ENCODE assay signal across 8 cellular contexts in the genomic region with DNA sequence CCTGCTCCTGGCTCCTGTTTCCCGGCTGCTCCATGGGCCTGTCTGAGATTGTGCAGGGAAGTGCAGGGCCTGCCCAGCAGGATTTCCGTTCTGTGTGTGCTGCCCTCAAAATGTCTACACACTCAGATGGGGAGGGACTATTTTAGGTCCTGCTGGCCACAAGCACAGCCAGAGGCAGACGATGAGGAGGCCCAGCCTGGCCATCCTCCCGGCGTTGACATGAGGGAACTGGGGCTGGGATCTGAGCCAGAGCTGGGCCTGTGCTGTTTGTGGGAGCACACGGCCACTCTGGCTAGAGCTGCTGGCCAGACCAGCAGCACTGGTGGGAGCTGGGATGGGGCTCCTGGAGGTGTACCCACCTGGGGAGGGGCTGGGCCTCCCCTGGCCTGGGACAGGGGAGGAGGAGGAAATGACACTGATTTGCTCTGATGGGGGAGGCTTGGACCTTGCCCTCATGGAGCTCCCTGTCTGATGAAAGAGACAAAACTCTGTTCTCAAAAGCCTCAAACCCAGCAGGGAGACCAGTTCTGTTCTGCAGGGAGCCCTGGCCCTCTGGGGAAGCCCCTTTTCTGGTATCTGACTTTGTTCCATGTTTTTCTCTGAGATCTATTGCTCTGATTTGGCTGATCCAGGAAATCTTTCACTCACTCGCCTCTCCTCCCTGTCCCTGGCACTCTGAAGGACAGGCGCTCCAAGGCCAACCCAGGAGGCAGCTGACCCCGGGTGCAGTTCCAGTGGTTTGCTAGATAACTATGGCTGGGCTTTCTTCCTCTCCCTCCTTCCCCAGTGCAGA.
DNase-seq lines count a peak whose midpoint lies in the region; ATAC-seq and TF ChIP-seq lines count a peak whose summit lies in the region.

No MANE protein-coding gene starts in this region.

- H3K4me3 ChIP-seq in body of pancreas = no peak overlapping the region
- H3K4me3 ChIP-seq in right cardiac atrium (ENCODE audit: low read length) = no peak overlapping the region
- no peak overlapping the region for H3K4me3 ChIP-seq in rectal smooth muscle tissue (ENCODE audit: low read length)

- 42 to 48% methylated on average over 7 to 9 of the region's 9 CpGs for WGBS in body of pancreas, 2 donors
- 18% methylated on average over 9 of the region's 9 CpGs for WGBS in right cardiac atrium

- intact Hi-C loops in body of pancreas (cut with DNase I) (no loop called here), right cardiac atrium (cut with DNase I) (loop anchor here in 3 of 4 donors (5.0 to 10.0 kb wide), 2 partner anchors 92 to 180 kb away; no protein-coding TSS in a partner anchor)

- peaks cover 23% of the 10 kb centered on the region for H3K4me1 Mint-ChIP-seq in endothelial cell (ENCODE audit: unreplicated experiment)

- no peaks in the 10 kb centered on the region for H3K9me3 Mint-ChIP-seq in endothelial cell (ENCODE audit: unreplicated experiment)

- H3K27ac ChIP-seq in body of pancreas (peak overlapping the region in 2 of 4 donors; percentile 49 to 54), right cardiac atrium (ENCODE audit: low read length) (peak overlapping the region; percentile 82), rectal smooth muscle tissue (ENCODE audit: low read depth, low read length) (peak overlapping the region; percentile 15)

- no peak overlapping the region for H3K9ac ChIP-seq in rectal smooth muscle tissue (ENCODE audit: low read length)

- H3K27ac Mint-ChIP-seq in endothelial cell (ENCODE audit: unreplicated experiment) = no peak overlapping the region

- TF ChIP-seq POLR2A in body of pancreas (IDR thresholded peaks at IDR 0.05) = no peak

- H3K36me3 Mint-ChIP-seq in endothelial cell (ENCODE audit: low read depth, unreplicated experiment) = peaks cover 48% of the 10 kb centered on the region

- TF ChIP-seq CTCF in body of pancreas (IDR thresholded peaks at IDR 0.05) = no peak
- no peak for TF ChIP-seq CTCF in endothelial cell (IDR thresholded peaks at IDR 0.05; ENCODE audit: unreplicated experiment)

- peaks cover 31% of the 10 kb centered on the region for H3K27me3 Mint-ChIP-seq in endothelial cell (ENCODE audit: unreplicated experiment)

- H3K4me1 ChIP-seq in body of pancreas (peaks cover 11% of the 10 kb centered on the region), right cardiac atrium (ENCODE audit: control insufficient read depth, insufficient read depth, low read length) (peaks cover 26% of the 10 kb centered on the region), rectal smooth muscle tissue (ENCODE audit: control insufficient read depth, insufficient read depth, low read length) (peaks cover 7% of the 10 kb centered on the region)

- DNase-seq in EH (ENCODE audit: low read depth) (peak; percentile 70), body of pancreas (peak; percentile 27 to 55 (median 49)), right cardiac atrium (peak; percentile 94 to 98 (median 97)), SKM-1 treated with dmso at 0.1 percent for 144 hours (lab: John Stamatoyannopoulos, UW; ENCODE audit: unreplicated experiment) (no peak), endothelial cell (ENCODE audit: low spot score) (no peak)
- no peak for DNase-seq in central memory CD4-positive, alpha-beta T cell

- H3K9me3 ChIP-seq in body of pancreas (no peaks in the 10 kb centered on the region), right cardiac atrium (ENCODE audit: control insufficient read depth, low read length) (no peaks in the 10 kb centered on the region)

- no peaks in the 10 kb centered on the region for H3K27me3 ChIP-seq in body of pancreas
- H3K27me3 ChIP-seq in right cardiac atrium (ENCODE audit: control insufficient read depth, insufficient read depth) = no peaks in the 10 kb centered on the region
- no peaks in the 10 kb centered on the region for H3K27me3 ChIP-seq in rectal smooth muscle tissue (ENCODE audit: control insufficient read depth, insufficient read depth, low read length)

- H3K36me3 ChIP-seq in body of pancreas (replicated peaks in 1 of 2; ENCODE audit: insufficient read depth in 1 of 2, low read depth in 2 of 2) (no peaks in the 10 kb centered on the region), rectal smooth muscle tissue (ENCODE audit: control insufficient read depth, insufficient read depth, low read length) (no peaks in the 10 kb centered on the region)

- H3K4me3 Mint-ChIP-seq in endothelial cell (ENCODE audit: unreplicated experiment) = no peak overlapping the region

- ATAC-seq in body of pancreas (peak; percentile 62), right cardiac atrium (peak; percentile 94 to 95), GM21423 (IDR thresholded peaks at IDR 0.05; ENCODE audit: unreplicated experiment) (no peak)

Comparison
In these comparisons a context has a peak if more than half of its experiments do, and no peak if none do; other contexts are left out.
1. DNase-seq: peak in EH (single experiment), body of pancreas (4 of 4) and right cardiac atrium (3 of 3); none in SKM-1 treated with dmso at 0.1 percent for 144 hours (single experiment), endothelial cell (single experiment) and central memory CD4-positive, alpha-beta T cell (single experiment).